ENCODE assay signal across 20 cellular contexts in the genomic region with DNA sequence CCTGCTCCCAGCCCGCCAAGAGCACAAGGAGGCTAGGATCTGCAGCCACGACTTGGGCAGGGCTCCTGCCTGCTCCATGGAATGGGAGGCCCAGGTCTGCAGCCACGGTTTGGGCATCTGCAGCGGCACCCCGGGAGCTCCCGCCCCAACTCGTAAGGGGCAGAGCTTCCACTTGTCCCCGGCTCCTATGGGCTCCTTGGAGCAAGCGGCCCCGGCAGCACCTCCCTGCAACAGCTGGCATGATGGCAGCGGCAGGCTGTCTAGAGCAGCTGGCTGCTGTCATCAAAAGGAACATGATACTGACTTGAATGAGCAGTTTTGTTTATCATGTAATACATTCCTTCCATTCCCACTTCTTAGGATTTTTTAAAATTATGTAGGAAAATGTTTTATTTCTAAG.
DNase-seq lines count a peak whose midpoint lies in the region; ATAC-seq and TF ChIP-seq lines count a peak whose summit lies in the region.
"Had no signal": no experiment of that assay in that cellular context is flagged by ENCODE, and none has a peak within 500 bp of the region (broad histone marks: within the 10 kb centered on the region; RNA-seq: fewer than 3 reads in every experiment).

No MANE protein-coding gene starts in this region.

- DNase-seq in NCI-H1694 treated with DMSO at 0.1 percent for 48 hours (lab: John Stamatoyannopoulos, UW) (peak; percentile 34), SJCRH30 (peak; percentile 92 to 93), myocyte (ENCODE audit: low read depth) (peak; percentile 94), omental fat pad (ENCODE audit: low spot score) (no peak), NCI-H146 (lab: John Stamatoyannopoulos, UW) (no peak)
- DNase-seq: ACHN; C1 segment of cervical spinal cord; CD8-positive, alpha-beta memory T cell; DMS79 treated with DMSO at 0.1 percent for 48 hours; H7; Kasumi-1; NCI-H1092 treated with DMSO at 0.1 percent for 48 hours; NCI-H345; NCI-H526 treated with DMSO at 0.1 percent for 48 hours; Peyer's patch; T-cell had no signal

- peaks cover 17% of the 10 kb centered on the region for H3K4me1 ChIP-seq in SJCRH30
- H3K4me1 ChIP-seq: Peyer's patch had no signal

- no peak for ATAC-seq in omental fat pad (ENCODE audit: low FRiP score)
- ATAC-seq in HG02970 (IDR thresholded peaks at IDR 0.05; ENCODE audit: low FRiP score, unreplicated experiment), result no peak
- no peak for ATAC-seq in GM21447 (IDR thresholded peaks at IDR 0.05; ENCODE audit: unreplicated experiment)
- ATAC-seq: Right ventricle myocardium inferior, SK-N-SH treated with all-trans-retinoic acid at 6 μM for 48 hours, T-cell had no signal

- no peaks in the 10 kb centered on the region for H3K27me3 ChIP-seq in SJCRH30
- H3K27me3 ChIP-seq: Peyer's patch had no signal

- H3K27ac ChIP-seq in SJCRH30, result peak overlapping the region; percentile 52
- H3K27ac ChIP-seq: Peyer's patch had no signal

- H3K9me3 ChIP-seq in SJCRH30 (replicated peaks), result no peaks in the 10 kb centered on the region
- H3K9me3 ChIP-seq: Peyer's patch had no signal

- no peak for TF ChIP-seq CTCF in omental fat pad (IDR thresholded peaks at IDR 0.05)

- peak overlapping the region; percentile 28 for H3K4me3 ChIP-seq in SJCRH30
- H3K4me3 ChIP-seq: Peyer's patch had no signal

- H3K36me3 ChIP-seq in SJCRH30, result no peaks in the 10 kb centered on the region
- H3K36me3 ChIP-seq: Peyer's patch had no signal

Comparison
In these comparisons a context has a peak if more than half of its experiments do, and no peak if none do; other contexts are left out.
1. DNase-seq: peak in NCI-H1694 treated with DMSO at 0.1 percent for 48 hours (single experiment), SJCRH30 (2 of 2) and myocyte (single experiment); none in omental fat pad (single experiment) and NCI-H146 (single experiment).